In genomic region chr1:56574794-56575193, GRCh38 we compare ENCODE assay signal across 15 cellular contexts. TPM values are rescaled to one million over a fixed set of nuclear protein-coding genes. Genes with fewer than 3 reads are reported as not detected.
DNase-seq lines count a peak whose midpoint lies in the region; ATAC-seq and TF ChIP-seq lines count a peak whose summit lies in the region.
"Had no signal": no experiment of that assay in that cellular context is flagged by ENCODE, and none has a peak within 500 bp of the region (broad histone marks: within the 10 kb centered on the region; RNA-seq: fewer than 3 reads in every experiment).

No MANE protein-coding gene starts in this region.

- DNase-seq in GM23338 (ENCODE audit: low spot score) = no peak
- DNase-seq in astrocyte of the cerebellum (ENCODE audit: low read depth) = no peak
- DNase-seq in stomach = no peak
- no peak for DNase-seq in stimulated activated CD8-positive, alpha-beta memory T cell treated with anti-CD3 and anti-CD28 coated beads, Interleukin-4, amount 100 ng/mL, for 48 hours
- DNase-seq in SKM-1 (lab: John Stamatoyannopoulos, UW; ENCODE audit: unreplicated experiment) = no peak
- DNase-seq: activated naive CD4-positive, alpha-beta T cell; CD4-positive, alpha-beta T cell; head of caudate nucleus; NCI-H1092 treated with DMSO at 0.1 percent for 48 hours; spleen had no signal

- H3K27ac ChIP-seq in GM23338 (ENCODE audit: low read depth) = no peak overlapping the region
- peak overlapping the region; percentile 99 for H3K27ac ChIP-seq in liver (ENCODE audit: low read depth in 1 of 2, low read length in 2 of 2)
- peak overlapping the region in 1 of 5 donors; percentile 64 for H3K27ac ChIP-seq in stomach
- H3K27ac ChIP-seq: SK-N-MC had no signal

- intact Hi-C loops in stomach (cut with DNase I; ENCODE audit: low total_unique reads) = no loop called here

- no peak for ATAC-seq in GM23338
- no peak for ATAC-seq in esophagus mucosa
- ATAC-seq in GM21423 (IDR thresholded peaks at IDR 0.05; ENCODE audit: unreplicated experiment) = no peak

- H3K9ac ChIP-seq in liver (ENCODE audit: low read depth in 1 of 2, low read length in 2 of 2) = peak overlapping the region; percentile 94 to 99

- H3K4me2 ChIP-seq in GM23338 = peak overlapping the region; percentile 76

- H3K27me3 Mint-ChIP-seq in GM23338 (ENCODE audit: insufficient read depth, low read depth, poor library complexity) = peaks cover 8% of the 10 kb centered on the region

- no peaks in the 10 kb centered on the region for H3K27me3 ChIP-seq in GM23338 (ENCODE audit: insufficient read depth)
- no peaks in the 10 kb centered on the region for H3K27me3 ChIP-seq in liver (ENCODE audit: control insufficient read depth in 4 of 4, insufficient read depth in 4 of 4, low read length in 3 of 4)
- no peaks in the 10 kb centered on the region for H3K27me3 ChIP-seq in stomach

- no peak overlapping the region for H3K27ac Mint-ChIP-seq in GM23338
- H3K27ac Mint-ChIP-seq: CD4-positive, alpha-beta T cell had no signal

- no peaks in the 10 kb centered on the region; the same call in 2 of the 3 replicates for H3K9me3 Mint-ChIP-seq in GM23338
- H3K9me3 Mint-ChIP-seq: CD4-positive, alpha-beta T cell had no signal

- TF ChIP-seq CTCF in GM23338 (conservative IDR thresholded peaks at IDR 0.05; ENCODE audit: low read depth in 2 of 2) = no peak
- no peak for TF ChIP-seq CTCF in astrocyte of the cerebellum (IDR thresholded peaks at IDR 0.05; ENCODE audit: low read depth, low read length, missing control alignments)
- TF ChIP-seq CTCF in liver (IDR thresholded peaks at IDR 0.05; ENCODE audit: low read depth, low read length, missing input control) = no peak
- TF ChIP-seq CTCF in stomach (IDR thresholded peaks at IDR 0.05) = no peak

- H3K4me3 ChIP-seq in GM23338 = peak overlapping the region; percentile 82
- H3K4me3 ChIP-seq in astrocyte of the cerebellum (ENCODE audit: low read depth, low read length) = peak overlapping the region; percentile 88
- peak overlapping the region; percentile 38 to 97 (median 95) for H3K4me3 ChIP-seq in liver (ENCODE audit: low read depth in 1 of 3, low read length in 3 of 3)
- peak overlapping the region; percentile 83 to 93 (median 86) for H3K4me3 ChIP-seq in stomach
- H3K4me3 ChIP-seq: SK-N-MC had no signal

- H3K9me3 ChIP-seq in liver (ENCODE audit: control insufficient read depth in 4 of 4, low read length in 3 of 4) (no peaks in the 10 kb centered on the region), stomach (no peaks in the 10 kb centered on the region)
- H3K9me3 ChIP-seq: spleen had no signal

- TF ChIP-seq EP300 in stomach (IDR thresholded peaks at IDR 0.05) = no peak

- no peak for TF ChIP-seq RAD21 in liver (IDR thresholded peaks at IDR 0.05)

- H3K36me3 Mint-ChIP-seq in GM23338 (ENCODE audit: low read depth) = peaks cover 3% of the 10 kb centered on the region; the same call in 1 of the 3 replicates

- peaks cover 98% of the 10 kb centered on the region for H3K79me2 ChIP-seq in GM23338 (replicated peaks; ENCODE audit: insufficient read depth)

- 69% methylated on average over 4 of the region's 4 CpGs for WGBS in liver
- WGBS in stomach, 5 donors = 72 to 85% (median 79%) methylated on average over 4 of the region's 4 CpGs

- peaks cover 23% of the 10 kb centered on the region; the same call in 1 of the 2 replicates for H4K20me1 ChIP-seq in GM23338 (replicated peaks; ENCODE audit: insufficient read depth)

- H3K36me3 ChIP-seq in GM23338 (ENCODE audit: insufficient read depth) (no peaks in the 10 kb centered on the region), liver (ENCODE audit: control insufficient read depth in 4 of 4, insufficient read depth in 3 of 4, low read depth in 1 of 4, low read length in 3 of 4) (no peaks in the 10 kb centered on the region), stomach (no peaks in the 10 kb centered on the region)
- H3K36me3 ChIP-seq: spleen had no signal

- no peak overlapping the region for H3K4me3 Mint-ChIP-seq in GM23338
- H3K4me3 Mint-ChIP-seq: CD4-positive, alpha-beta T cell had no signal

- no peak overlapping the region for H2AFZ ChIP-seq in GM23338

- H3K4me1 ChIP-seq in GM23338 (ENCODE audit: insufficient read depth) (peaks cover 63% of the 10 kb centered on the region), liver (ENCODE audit: control insufficient read depth in 4 of 4, insufficient read depth in 4 of 4, low read length in 3 of 4) (peaks cover 6 to 46% (median 36%) of the 10 kb centered on the region in 4 donors), stomach (peaks cover 34 to 80% (median 62%) of the 10 kb centered on the region in 4 donors)

- no peaks in the 10 kb centered on the region for H3K9me2 ChIP-seq in GM23338 (ENCODE audit: insufficient read depth)

- no peak for TF ChIP-seq POLR2A in stomach (IDR thresholded peaks at IDR 0.05)

- peaks cover 61% of the 10 kb centered on the region for H3K4me1 Mint-ChIP-seq in GM23338

- in situ Hi-C loops in astrocyte of the cerebellum (cut with HindIII; ENCODE audit: low sequenced_read_pairs) = loop anchor here (25.0 kb wide), 1 partner anchor 1437 kb away; no protein-coding TSS in a partner anchor

- no peaks in the 10 kb centered on the region for H3F3A ChIP-seq in GM23338 (replicated peaks; ENCODE audit: low read depth)

TF ChIP-seq in GM23338, 12 proteins besides CTCF, POLR2A, EP300 and RAD21 (continues in another document):
- TF ChIP-seq REST (IDR thresholded peaks at IDR 0.05; ENCODE audit: unreplicated experiment) (no peak), NANOG (IDR thresholded peaks at IDR 0.05; ENCODE audit: borderline replicate concordance) (no peak), ZNF114 (CRISPR knock-in tag; IDR thresholded peaks at IDR 0.05) (no peak)

TF ChIP-seq in liver, 16 proteins besides CTCF, POLR2A, EP300 and RAD21:
- TF ChIP-seq HNF4A (conservative IDR thresholded peaks at IDR 0.05) (no peak), ZBTB33 (IDR thresholded peaks at IDR 0.05) (no peak), RXRA (IDR thresholded peaks at IDR 0.05) (no peak), GABPA (IDR thresholded peaks at IDR 0.05 in 1 of 2, conservative IDR thresholded peaks at IDR 0.05 in 1 of 2) (no peak), TAF1 (conservative IDR thresholded peaks at IDR 0.05) (no peak), FOXA1 (IDR thresholded peaks at IDR 0.05) (no peak), REST (IDR thresholded peaks at IDR 0.05) (no peak), SP1 (IDR thresholded peaks at IDR 0.05) (no peak), ATF3 (IDR thresholded peaks at IDR 0.05) (no peak), JUND (IDR thresholded peaks at IDR 0.05) (no peak), HNF4G (IDR thresholded peaks at IDR 0.05) (no peak), EGR1 (IDR thresholded peaks at IDR 0.05; ENCODE audit: low read depth in 2 of 2) (no peak)
- TF ChIP-seq, protein P1, sequence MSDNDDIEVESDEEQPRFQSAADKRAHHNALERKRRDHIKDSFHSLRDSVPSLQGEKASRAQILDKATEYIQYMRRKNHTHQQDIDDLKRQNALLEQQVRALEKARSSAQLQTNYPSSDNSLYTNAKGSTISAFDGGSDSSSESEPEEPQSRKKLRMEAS (IDR thresholded peaks at IDR 0.05) = no peak

RNA-seq across cellular contexts. Expression of gene PLPP3, which starts 4.6 kb away (rescaled TPM):
- 49.0 and 61.9 TPM in 2 replicates for total RNA-seq in GM23338 (2014; rRNA removed; shearing (Covaris generic))
- 41.9 and 42.2 TPM in 2 replicates for polyA plus RNA-seq in GM23338 (2016; fragmentation: Nextera tagmentation; extraction: Ambion mirVana)
- 10 to 100 TPM; 63.9 to 91.2 TPM for total RNA-seq in liver
- polyA plus RNA-seq in liver = 10 to 100 TPM; 46.1 to 71.3 TPM
- 100 to 1,000 TPM in 2 of 5 donors, 10 to 100 TPM in 3; 28.7 to 145 (median 64.7) TPM for total RNA-seq in stomach
- polyA plus RNA-seq in stomach = 10 to 100 TPM; 11.1 to 37.3 (median 17.6) TPM
- total RNA-seq in esophagus mucosa = 14.7 TPM
- total RNA-seq: activated CD8-positive, alpha-beta memory T cell treated with anti-CD3 and anti-CD28 coated beads for 36 hours; CD4-positive, alpha-beta T cell had no signal
